ENCODE assay signal across 9 cellular contexts in the genomic region with DNA sequence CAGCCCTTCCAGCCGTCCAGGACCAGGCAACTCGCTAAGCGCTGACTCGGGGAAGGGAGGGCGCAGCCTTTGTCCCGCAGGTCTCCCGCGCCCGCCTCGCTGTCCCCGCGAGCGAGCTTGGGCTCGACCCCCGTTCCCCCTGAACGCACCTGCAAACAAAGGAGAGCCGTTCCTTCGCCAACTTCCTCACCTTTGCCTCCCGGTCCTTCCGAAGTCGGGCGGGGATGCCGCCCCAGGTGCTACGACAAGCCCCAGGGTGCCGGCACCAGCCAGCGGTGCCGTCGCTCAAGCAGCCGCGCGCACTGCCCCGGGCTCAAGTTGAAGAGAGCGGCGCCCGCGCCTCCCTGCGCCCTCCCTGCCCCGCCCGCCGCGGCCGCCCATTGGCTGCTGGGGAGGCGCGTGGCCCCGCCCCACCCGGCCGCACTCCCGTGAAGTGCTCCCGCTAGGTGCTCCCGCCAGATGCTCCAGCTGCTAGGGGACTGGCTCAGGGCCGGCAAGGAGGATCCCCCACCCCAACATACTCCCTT.
DNase-seq lines count a peak whose midpoint lies in the region; ATAC-seq and TF ChIP-seq lines count a peak whose summit lies in the region.
"Had no signal": no experiment of that assay in that cellular context is flagged by ENCODE, and none has a peak within 500 bp of the region (broad histone marks: within the 10 kb centered on the region; RNA-seq: fewer than 3 reads in every experiment).

No MANE protein-coding gene starts in this region.

- no peak for TF ChIP-seq POLR2A in testis (IDR thresholded peaks at IDR 0.05)

- peak overlapping the region; percentile 91 for H3K4me2 ChIP-seq in neural progenitor cell

- H3K9ac ChIP-seq in neural progenitor cell: no peak overlapping the region

- H3K9me3 Mint-ChIP-seq in neural progenitor cell: peaks cover 3% of the 10 kb centered on the region

- TF ChIP-seq CTCF in fibroblast of the aortic adventitia (IDR thresholded peaks at IDR 0.05; ENCODE audit: insufficient read depth, low read length): no peak
- TF ChIP-seq CTCF in neural progenitor cell (IDR thresholded peaks at IDR 0.05): no peak
- no peak for TF ChIP-seq CTCF in testis (IDR thresholded peaks at IDR 0.05)

- peaks cover 13% of the 10 kb centered on the region for H3F3A ChIP-seq in neural progenitor cell (ENCODE audit: low read depth)

- H2AFZ ChIP-seq in neural progenitor cell (replicated peaks): peak overlapping the region; percentile 96

- H3K27ac ChIP-seq in neural progenitor cell (no peak overlapping the region), testis (no peak overlapping the region)
- H3K27ac ChIP-seq: 22Rv1 had no signal

- H3K9me3 ChIP-seq in neural progenitor cell (ENCODE audit: low read depth) (no peaks in the 10 kb centered on the region), testis (no peaks in the 10 kb centered on the region)

- H4K20me1 ChIP-seq in neural progenitor cell (ENCODE audit: low read depth): peaks cover 14% of the 10 kb centered on the region

- H3K36me3 Mint-ChIP-seq in neural progenitor cell: peaks cover 18% of the 10 kb centered on the region

- H3K4me3 ChIP-seq in fibroblast of the aortic adventitia (ENCODE audit: low read depth, low read length): peak overlapping the region; percentile 59
- H3K4me3 ChIP-seq in neural progenitor cell: peak overlapping the region; percentile 80
- peak overlapping the region; percentile 42 to 56 for H3K4me3 ChIP-seq in testis

- peak overlapping the region; percentile 92 for H3K4me3 Mint-ChIP-seq in neural progenitor cell

- H3K27me3 ChIP-seq in neural progenitor cell: no peaks in the 10 kb centered on the region
- no peaks in the 10 kb centered on the region for H3K27me3 ChIP-seq in testis

- peak; percentile 94 for ATAC-seq in HG03039 (IDR thresholded peaks at IDR 0.05; ENCODE audit: unreplicated experiment)

- H3K27me3 Mint-ChIP-seq in neural progenitor cell (ENCODE audit: insufficient read depth, low read depth): peaks cover 7% of the 10 kb centered on the region

- H3K36me3 ChIP-seq in neural progenitor cell: no peaks in the 10 kb centered on the region
- H3K36me3 ChIP-seq in testis (ENCODE audit: low read depth, missing control alignments): no peaks in the 10 kb centered on the region

- peaks cover 41% of the 10 kb centered on the region for H3K79me2 ChIP-seq in neural progenitor cell (ENCODE audit: low read depth)

- H3K4me1 ChIP-seq in neural progenitor cell: peaks cover 9% of the 10 kb centered on the region
- H3K4me1 ChIP-seq in testis: peaks cover 12% of the 10 kb centered on the region

- peak; percentile 84 for DNase-seq in DMS 273 (lab: John Stamatoyannopoulos, UW; ENCODE audit: unreplicated experiment)
- no peak for DNase-seq in DMS 273 treated with DMSO at 0.1 percent for 48 hours (lab: John Stamatoyannopoulos, UW)
- DNase-seq in NCI-H526 (lab: John Stamatoyannopoulos, UW): peak; percentile 67 to 95
- DNase-seq in activated T-cell treated with anti-CD3 and anti-CD28 coated beads for 48 hours (ENCODE audit: low read depth): peak; percentile 65
- peak; percentile 36 for DNase-seq in fibroblast of the aortic adventitia (ENCODE audit: low read depth)
- DNase-seq in neural progenitor cell (ENCODE audit: low spot score): peak; percentile 92
- DNase-seq in testis: peak; percentile 86

- H3K27ac Mint-ChIP-seq in neural progenitor cell: peak overlapping the region; percentile 38

- 14 to 37% methylated on average over 23 to 37 of the region's 51 CpGs for WGBS in testis, 2 donors

- intact Hi-C loops in testis (cut with DNase I; ENCODE audit: low total_unique reads): no loop called here

- H3K4me1 Mint-ChIP-seq in neural progenitor cell: peaks cover 22% of the 10 kb centered on the region
